ENCODE assay signal across 9 cellular contexts in the genomic region with DNA sequence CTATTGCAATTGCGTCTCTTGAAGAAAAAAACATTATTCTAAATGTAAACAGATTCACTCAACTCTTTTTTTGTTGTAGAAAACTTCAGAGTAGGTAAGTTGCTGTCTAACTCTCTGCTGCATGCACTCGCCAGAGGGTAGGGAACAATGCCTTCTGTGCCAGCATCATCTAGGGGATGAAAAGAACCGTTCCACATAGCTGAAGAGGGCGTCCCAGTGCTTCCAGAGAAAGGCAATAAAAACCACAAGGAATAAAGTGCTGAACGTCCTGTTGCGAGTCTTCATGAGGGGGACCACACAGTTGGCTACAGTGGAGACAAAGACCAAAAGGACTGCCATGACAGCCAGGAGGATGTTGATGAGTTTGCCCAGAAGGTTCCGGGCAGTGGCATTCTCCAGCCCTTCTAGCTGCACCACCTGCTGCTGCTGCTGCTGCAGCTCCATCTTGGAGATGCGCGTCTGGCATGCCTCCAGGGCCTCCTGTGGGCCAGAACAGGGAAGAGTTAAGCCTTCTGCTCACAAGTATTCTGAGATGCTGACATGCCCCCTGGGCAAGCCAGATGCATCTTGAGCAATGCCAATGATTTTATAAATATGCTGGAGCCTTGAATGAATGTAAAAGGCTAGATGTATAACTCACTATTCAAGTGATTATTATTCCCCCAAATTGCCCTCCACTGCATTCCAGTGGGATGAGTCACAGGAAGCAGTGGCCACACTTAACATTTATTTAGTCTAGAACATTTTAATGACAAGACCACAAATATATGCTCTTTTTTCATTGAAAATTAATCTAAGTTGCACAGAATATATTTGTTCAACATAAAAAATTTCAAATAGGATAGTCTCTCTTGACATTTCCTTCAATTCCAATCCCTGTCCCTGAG. TPM values are rescaled to one million over a fixed set of nuclear protein-coding genes. Genes with fewer than 3 reads are reported as not detected.
DNase-seq lines count a peak whose midpoint lies in the region; ATAC-seq and TF ChIP-seq lines count a peak whose summit lies in the region.
"Had no signal": no experiment of that assay in that cellular context is flagged by ENCODE, and none has a peak within 500 bp of the region (broad histone marks: within the 10 kb centered on the region; RNA-seq: fewer than 3 reads in every experiment).

No MANE protein-coding gene starts in this region.

- TF ChIP-seq CTCF in dorsolateral prefrontal cortex (IDR thresholded peaks at IDR 0.05 in 54 of 56, conservative IDR thresholded peaks at IDR 0.05 in 2 of 56; ENCODE audit: low read depth in 1 of 56, partially characterized antibody in 56 of 56) (peak in 50 of 56 donors; percentile 6 to 69 (median 46)), colonic mucosa (IDR thresholded peaks at IDR 0.05) (no peak)

- H3K9me3 ChIP-seq in colonic mucosa: no peaks in the 10 kb centered on the region

- ATAC-seq in HG03342 (IDR thresholded peaks at IDR 0.05; ENCODE audit: unreplicated experiment): no peak

- H3K4me3 ChIP-seq in dorsolateral prefrontal cortex (peak overlapping the region in 1 of 59 donors; percentile 6), colonic mucosa (no peak overlapping the region)
- H3K4me3 ChIP-seq: lung had no signal

- H3K27me3 ChIP-seq in dorsolateral prefrontal cortex (no peaks in the 10 kb centered on the region), colonic mucosa (no peaks in the 10 kb centered on the region)

- H3K4me1 ChIP-seq in colonic mucosa: no peaks in the 10 kb centered on the region

- no peaks in the 10 kb centered on the region for H3K36me3 ChIP-seq in colonic mucosa

- DNase-seq in DMS79 treated with DMSO at 0.1 percent for 48 hours (lab: John Stamatoyannopoulos, UW) (peak; percentile 84), NCI-H446 treated with DMSO at 0.1 percent for 48 hours (lab: John Stamatoyannopoulos, UW) (peak; percentile 85), dorsolateral prefrontal cortex (peak in 9 of 10 donors; percentile 31 to 62 (median 50)), non-pigmented ciliary epithelial cell (ENCODE audit: low read depth) (peak; percentile 71), colonic mucosa (no peak), NCI-H1092 treated with DMSO at 0.1 percent for 48 hours (lab: John Stamatoyannopoulos, UW) (no peak), NCI-H1417 treated with DMSO at 0.1 percent for 48 hours (lab: John Stamatoyannopoulos, UW) (no peak)

- H3K9ac ChIP-seq in colonic mucosa (ENCODE audit: low read depth in 2 of 2, low read length in 2 of 2): no peak overlapping the region

- H3K27ac ChIP-seq in dorsolateral prefrontal cortex (peak overlapping the region in 45 of 59 donors; percentile 0 to 76 (median 48)), colonic mucosa (no peak overlapping the region)

- intact Hi-C loops in dorsolateral prefrontal cortex (cut with DNase I): loop anchor here (1.0 to 10.0 kb wide), 5 partner anchors 23 to 283 kb away; no protein-coding TSS in a partner anchor
- intact Hi-C loops in colonic mucosa (cut with DNase I): loop anchor here (5.0 kb wide), 1 partner anchor 176 kb away; no protein-coding TSS in a partner anchor

RNA-seq across cellular contexts. Expression of a gene that starts 45.1 kb away (rescaled TPM):
- total RNA-seq in dorsolateral prefrontal cortex: 100 to 1,000 TPM in 73 of 120 experiments, 10 to 100 TPM in 47; 60.7 to 184 (median 106) TPM
- 10 to 100 TPM; 25.6 to 26.7 TPM for total RNA-seq in colonic mucosa

Comparison
In these comparisons a context has a peak if more than half of its experiments do, and no peak if none do; other contexts are left out.
1. DNase-seq: peak in DMS79 treated with DMSO at 0.1 percent for 48 hours (single experiment), NCI-H446 treated with DMSO at 0.1 percent for 48 hours (single experiment), dorsolateral prefrontal cortex (9 of 10) and non-pigmented ciliary epithelial cell (single experiment); none in colonic mucosa (single experiment), NCI-H1092 treated with DMSO at 0.1 percent for 48 hours (single experiment) and NCI-H1417 treated with DMSO at 0.1 percent for 48 hours (single experiment).